Comparison of ENCODE assay signal across 8 cellular contexts in genomic region chr6:80338201-80338836, GRCh38.
DNase-seq lines count a peak whose midpoint lies in the region; ATAC-seq and TF ChIP-seq lines count a peak whose summit lies in the region.

No MANE protein-coding gene starts in this region.

- ATAC-seq in GM19324 (IDR thresholded peaks at IDR 0.05; ENCODE audit: low FRiP score, unreplicated experiment) (peak; percentile 86), HG03354 (IDR thresholded peaks at IDR 0.05; ENCODE audit: poor library complexity, severe bottlenecking, unreplicated experiment) (peak; percentile 96), right cardiac atrium (peak; percentile 58 to 65)

- intact Hi-C loops in right cardiac atrium (cut with DNase I): no loop called here

- no peak overlapping the region for H3K4me3 ChIP-seq in BJ (ENCODE audit: low read depth, low read length)
- no peak overlapping the region for H3K4me3 ChIP-seq in right cardiac atrium (ENCODE audit: low read length)

- H3K36me3 ChIP-seq in BJ (ENCODE audit: control insufficient read depth, insufficient read depth, low read length): no peaks in the 10 kb centered on the region

- no peak overlapping the region for H3K27ac ChIP-seq in right cardiac atrium (ENCODE audit: low read length)

- 46% methylated on average over 12 of the region's 12 CpGs for WGBS in right cardiac atrium

- TF ChIP-seq CTCF in BJ (IDR thresholded peaks at IDR 0.05; ENCODE audit: insufficient read depth, low read depth, low read length): peak; percentile 57

- H3K9me3 ChIP-seq in right cardiac atrium (ENCODE audit: control insufficient read depth, low read length): no peaks in the 10 kb centered on the region

- POLR2A ChIA-PET in BJ (lab: Charles Lee): no interaction called here

- DNase-seq in BJ (ENCODE audit: low read depth) (no peak), RPMI8226 (peak; percentile 11), right cardiac atrium (peak; percentile 73 to 87 (median 83)), NCI-H774 (lab: John Stamatoyannopoulos, UW) (no peak)
- peak; percentile 25 for DNase-seq in activated gamma-delta T cell treated with anti-CD3 and anti-CD28 coated beads, Interleukin-2, amount 50 U/mL, for 16 hours (ENCODE audit: low read depth)
- DNase-seq in stimulated activated CD4-positive, alpha-beta T cell treated with anti-CD3 and anti-CD28 coated beads, Interleukin-12 subunit alpha, Interleukin-12 subunit beta, amount 100 ng/mL, for 4 hours: peak; percentile 67

- CTCF ChIA-PET in BJ (lab: Yijun Ruan, JAX): interaction anchor here (0.7 to 1.0 kb wide), 2 partner anchors 18 to 102 kb away, joined by 4 read pairs; no protein-coding TSS in a partner anchor

- H3K4me1 ChIP-seq in right cardiac atrium (ENCODE audit: control insufficient read depth, insufficient read depth, low read length): no peaks in the 10 kb centered on the region

- H3K27me3 ChIP-seq in BJ (ENCODE audit: control insufficient read depth, insufficient read depth, low read length): no peaks in the 10 kb centered on the region
- no peaks in the 10 kb centered on the region for H3K27me3 ChIP-seq in right cardiac atrium (ENCODE audit: control insufficient read depth, insufficient read depth)

Comparison
In these comparisons a context has a peak if more than half of its experiments do, and no peak if none do; other contexts are left out.
1. DNase-seq: peak in RPMI8226 (single experiment), activated gamma-delta T cell treated with anti-CD3 and anti-CD28 coated beads, Interleukin-2, amount 50 U/mL, for 16 hours (single experiment), right cardiac atrium (3 of 3) and stimulated activated CD4-positive, alpha-beta T cell treated with anti-CD3 and anti-CD28 coated beads, Interleukin-12 subunit alpha, Interleukin-12 subunit beta, amount 100 ng/mL, for 4 hours (single experiment); none in BJ (single experiment) and NCI-H774 (single experiment).
2. Peak in every context shown above with its lines, with median percentiles within 50 percentile points of each other: ATAC-seq.